In the genomic region with DNA sequence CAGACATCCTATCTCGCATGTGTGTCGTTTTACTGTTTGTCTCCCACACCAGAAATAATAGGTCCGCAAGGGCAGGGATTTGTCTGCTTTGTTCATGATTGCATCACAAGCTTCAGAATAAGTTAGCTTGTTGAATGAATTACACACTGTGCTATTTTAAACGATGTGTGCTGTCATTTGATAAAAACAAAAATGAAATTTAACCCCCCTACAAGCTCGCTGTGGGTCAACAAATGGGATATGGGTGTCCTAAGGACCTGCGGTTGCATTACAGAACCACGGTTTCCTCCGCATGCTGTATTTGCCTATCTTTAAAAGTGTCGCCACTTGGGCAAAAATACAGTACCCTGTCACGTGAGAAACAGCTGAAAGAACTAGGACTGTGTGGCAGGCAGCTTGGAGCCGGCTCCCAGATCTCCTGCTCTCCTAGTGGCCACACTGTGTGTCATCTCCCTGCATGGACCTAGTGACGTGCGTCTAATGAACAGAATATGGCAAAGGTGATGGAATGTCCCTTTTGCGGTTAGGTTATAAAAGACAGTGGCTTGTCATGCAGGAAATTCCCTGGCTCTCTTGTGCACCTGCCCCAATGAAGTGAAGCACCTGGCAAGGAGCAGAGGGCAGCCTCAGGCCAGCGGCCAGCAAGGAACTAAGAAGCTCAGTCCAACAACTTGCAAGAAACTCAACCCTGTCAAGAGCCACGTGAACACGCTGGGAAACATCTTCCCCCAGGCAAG, we compare ENCODE assay signal across 1 cellular context.
TF ChIP-seq lines count a peak whose summit lies in the region.

No MANE protein-coding gene starts in this region.

TF ChIP-seq in K562, 482 proteins besides CTCF, POLR2A, EP300 and RAD21:
- no peak for TF ChIP-seq TSC22D4 (tag; IDR thresholded peaks at IDR 0.05)
- TF ChIP-seq ZNF124 (CRISPR knock-in tag; IDR thresholded peaks at IDR 0.05), result no peak
- TF ChIP-seq CEBPG (CRISPR knock-in tag; IDR thresholded peaks at IDR 0.05), result no peak
- peak; percentile 28; a peak in 2 of 4 replicates for TF ChIP-seq CEBPG (tag; conservative IDR thresholded peaks at IDR 0.05 in 1 of 2, IDR thresholded peaks at IDR 0.05 in 1 of 2)
- no peak for TF ChIP-seq GABPB1 (CRISPR knock-in tag; IDR thresholded peaks at IDR 0.05)
- TF ChIP-seq YY1 (IDR thresholded peaks at IDR 0.05; ENCODE audit: borderline replicate concordance in 1 of 3, control insufficient read depth in 1 of 3, extremely low read depth in 1 of 3, insufficient read depth in 3 of 3, insufficient read length in 1 of 3, insufficient replicate concordance in 2 of 3, low read depth in 1 of 3, low read length in 2 of 3), result no peak
- TF ChIP-seq, protein P1, sequence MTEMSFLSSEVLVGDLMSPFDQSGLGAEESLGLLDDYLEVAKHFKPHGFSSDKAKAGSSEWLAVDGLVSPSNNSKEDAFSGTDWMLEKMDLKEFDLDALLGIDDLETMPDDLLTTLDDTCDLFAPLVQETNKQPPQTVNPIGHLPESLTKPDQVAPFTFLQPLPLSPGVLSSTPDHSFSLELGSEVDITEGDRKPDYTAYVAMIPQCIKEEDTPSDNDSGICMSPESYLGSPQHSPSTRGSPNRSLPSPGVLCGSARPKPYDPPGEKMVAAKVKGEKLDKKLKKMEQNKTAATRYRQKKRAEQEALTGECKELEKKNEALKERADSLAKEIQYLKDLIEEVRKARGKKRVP (CRISPR knock-in tag; IDR thresholded peaks at IDR 0.05), result no peak
- TF ChIP-seq ZKSCAN1 (IDR thresholded peaks at IDR 0.05; ENCODE audit: low read depth, low read length), result 0 out of 2 replicates have a peak, but pooled peaks have one; percentile 15
- no peak for TF ChIP-seq ATF1 (CRISPR knock-in tag; IDR thresholded peaks at IDR 0.05)
- TF ChIP-seq ATF1 (tag; IDR thresholded peaks at IDR 0.05), result no peak
- TF ChIP-seq CEBPB (tag; IDR thresholded peaks at IDR 0.05), result peak; percentile 18; the same call in 1 of the 2 replicates
- TF ChIP-seq KLF10 (CRISPR knock-in tag; IDR thresholded peaks at IDR 0.05), result no peak
- no peak for TF ChIP-seq BMI1 (IDR thresholded peaks at IDR 0.05; ENCODE audit: low read length)
- TF ChIP-seq HLTF (IDR thresholded peaks at IDR 0.05), result no peak
- TF ChIP-seq ZNF232 (CRISPR knock-in tag; IDR thresholded peaks at IDR 0.05), result no peak
- no peak for TF ChIP-seq ZC3H11A (IDR thresholded peaks at IDR 0.05; ENCODE audit: low read depth, low read length)
- no peak for TF ChIP-seq KDM2B (CRISPR knock-in tag; IDR thresholded peaks at IDR 0.05)
- TF ChIP-seq DMBX1 (CRISPR knock-in tag; IDR thresholded peaks at IDR 0.05; ENCODE audit: borderline replicate concordance), result no peak
